In genomic region chr14:67487937-67488893, GRCh38 we compare ENCODE assay signal across 8 cellular contexts. TPM values are rescaled to one million over a fixed set of nuclear protein-coding genes. Genes with fewer than 3 reads are reported as not detected.
A peak's percentile ranks its signal among the peaks of the same experiment; 100 is the strongest.
DNase-seq lines count a peak whose midpoint lies in the region; ATAC-seq and TF ChIP-seq lines count a peak whose summit lies in the region.

TSS of gene TMEM229B (minus strand) at chr14:67488721. CDS start at chr14:67473923, 14,798 bp downstream.

- H3K4me3 ChIP-seq in psoas muscle (peak within 1 kb of the TSS; percentile 55), aorta (ENCODE audit: low read length in 2 of 2) (no peak within 1 kb of the TSS)

- H3K27me3 ChIP-seq in psoas muscle (ENCODE audit: insufficient read depth in 3 of 3, low read length in 2 of 3) (no peaks in the 10 kb centered on the region), aorta (ENCODE audit: control insufficient read depth in 1 of 2, insufficient read depth in 2 of 2, low read length in 1 of 2) (no peaks in the 10 kb centered on the region)

- H3K9me3 ChIP-seq in psoas muscle (peaks cover under 1% of the 10 kb centered on the region), aorta (ENCODE audit: control insufficient read depth, low read length) (peaks cover 2% of the 10 kb centered on the region)

- intact Hi-C loops in Right ventricle myocardium inferior (cut with DNase I) (loop anchor here (5.0 kb wide), 1 partner anchor 41 kb away; no protein-coding TSS in a partner anchor), cardiac septum (cut with DNase I) (loop anchor here (5.0 kb wide), 1 partner anchor 61 kb away; no protein-coding TSS in a partner anchor), psoas muscle (cut with DNase I) (loop anchor here in 1 of 2 donors (5.0 kb wide), 1 partner anchor 61 kb away; no protein-coding TSS in a partner anchor), aorta (cut with DNase I) (no loop called here)

- H3K36me3 ChIP-seq in psoas muscle (ENCODE audit: insufficient read depth in 1 of 2, low read depth in 1 of 2) (no peaks in the 10 kb centered on the region), aorta (ENCODE audit: control insufficient read depth in 1 of 2, insufficient read depth in 2 of 2, low read length in 1 of 2) (no peaks in the 10 kb centered on the region)

- TF ChIP-seq CTCF in psoas muscle (IDR thresholded peaks at IDR 0.05) = no peak

- no peak for ATAC-seq in Right ventricle myocardium inferior
- peak; percentile 82 for ATAC-seq in HG03520 (IDR thresholded peaks at IDR 0.05; ENCODE audit: unreplicated experiment)
- peak in 2 of 4 donors; percentile 32 to 43 for ATAC-seq in psoas muscle
- peak; percentile 51 for ATAC-seq in aorta (ENCODE audit: low FRiP score)

- DNase-seq in Right ventricle myocardium inferior (ENCODE audit: missing footprints) = peak; percentile 70
- no peak for DNase-seq in cardiac septum (ENCODE audit: low spot score)
- DNase-seq in activated CD4-positive, alpha-beta T cell treated with anti-CD3 and anti-CD28 coated beads for 24 hours (ENCODE audit: low read depth in 2 of 2) = peak; percentile 57 to 61
- peak; percentile 25 for DNase-seq in dermis blood vessel endothelial cell
- DNase-seq in psoas muscle = peak in 1 of 2 donors; percentile 29
- peak in 1 of 2 donors; percentile 72 for DNase-seq in aorta
- DNase-seq in NCI-H226 = no peak

- WGBS in psoas muscle, 3 donors = 74 to 82% (median 77%) methylated on average over 13 of the region's 13 CpGs
- 82% methylated on average over 13 of the region's 13 CpGs for WGBS in aorta, 2 donors

- H3K4me1 ChIP-seq in psoas muscle = peaks cover 13% of the 10 kb centered on the region
- no peaks in the 10 kb centered on the region for H3K4me1 ChIP-seq in aorta (ENCODE audit: control insufficient read depth in 1 of 2, insufficient read depth in 2 of 2, low read length in 2 of 2)

- H3K27ac ChIP-seq in psoas muscle (peak within 1 kb of the TSS; percentile 53), aorta (ENCODE audit: low read depth in 1 of 2, low read length in 2 of 2) (no peak within 1 kb of the TSS)

RNA-seq across cellular contexts. Expression of gene TMEM229B, which starts in this region (rescaled TPM):
- total RNA-seq in Right ventricle myocardium inferior (4.2 TPM), cardiac septum (1.6 TPM), dermis blood vessel endothelial cell (1.1 and 1.4 TPM in 2 replicates), psoas muscle (1 to 10 TPM in 1 of 4 donors, under 1 TPM in 3; 0.46 to 1.2 (median 0.72) TPM), aorta (1 to 10 TPM; 2.2 to 4.8 TPM)
- polyA plus RNA-seq in psoas muscle (under 1 TPM; 0.14 to 0.52 (median 0.48) TPM), aorta (1 to 10 TPM in 1 of 2 donors, under 1 TPM in 1; 0.28 to 2.4 TPM)

Comparison
In these comparisons a context has a peak if more than half of its experiments do, and no peak if none do; other contexts are left out.
1. DNase-seq: peak in Right ventricle myocardium inferior (single experiment), activated CD4-positive, alpha-beta T cell treated with anti-CD3 and anti-CD28 coated beads for 24 hours (2 of 2) and dermis blood vessel endothelial cell (single experiment); none in cardiac septum (single experiment) and NCI-H226 (single experiment).
2. intact Hi-C loops: an anchor here in Right ventricle myocardium inferior (5.0 kb wide) and cardiac septum (5.0 kb wide); none called in aorta.